29 cellular contexts compared by ENCODE assay signal in genomic region chr2:36700311-36700710, GRCh38. TPM values are rescaled to one million over a fixed set of nuclear protein-coding genes. Genes with fewer than 3 reads are reported as not detected.
"Had no signal": no experiment of that assay in that cellular context is flagged by ENCODE, and none has a peak within 500 bp of the region (broad histone marks: within the 10 kb centered on the region; RNA-seq: fewer than 3 reads in every experiment).

No MANE protein-coding gene starts in this region.

- H3K36me3 ChIP-seq: ascending aorta, breast epithelium, cardiac muscle cell, colonic mucosa had no signal

- H3K4me3 ChIP-seq: ascending aorta, breast epithelium, cardiac muscle cell, colonic mucosa had no signal

- H3K27me3 ChIP-seq: ascending aorta, breast epithelium, cardiac muscle cell, colonic mucosa had no signal

- H3K27ac ChIP-seq: ascending aorta, colonic mucosa had no signal

- DNase-seq: activated CD4-positive, alpha-beta memory T cell treated with anti-CD3 and anti-CD28 coated beads for 36 hours; activated CD4-positive, alpha-beta T cell treated with anti-CD3 and anti-CD28 coated beads for 36 hours; activated CD4-positive, alpha-beta T cell treated with anti-CD3 and anti-CD28 coated beads, Interleukin-2, amount 10 ng/mL, durations not matched to agents 24 days and 14 days; activated CD4-positive, CD25-positive, alpha-beta regulatory T cell; activated CD4-positive, CD25-positive, alpha-beta regulatory T cell treated with anti-CD3 and anti-CD28 coated beads, Interleukin-2, amount 50 U/mL, for 72 hours; activated CD8-positive, alpha-beta memory T cell treated with anti-CD3 and anti-CD28 coated beads, Interleukin-2, amount 10 ng/mL, durations not matched to agents 7 days and 5 days; activated CD8-positive, alpha-beta memory T cell treated with anti-CD3 and anti-CD28 coated beads, Interleukin-2, amount 50 U/mL, for 4 hours; activated CD8-positive, alpha-beta T cell treated with anti-CD3 and anti-CD28 coated beads, Interleukin-2, amount 10 ng/mL, durations not matched to agents 7 days and 5 days; activated effector memory CD4-positive, alpha-beta T cell treated with anti-CD3 and anti-CD28 coated beads, Interleukin-2, amount 50 U/mL, for 16 hours; activated naive CD4-positive, alpha-beta T cell; activated naive CD4-positive, alpha-beta T cell treated with anti-CD3 and anti-CD28 coated beads, Interleukin-2, amount 10 ng/mL, durations not matched to agents 7 days and 5 days; activated naive CD8-positive, alpha-beta T cell treated with anti-CD3 and anti-CD28 coated beads, Interleukin-2, amount 10 ng/mL, durations not matched to agents 7 days and 5 days; activated T-cell treated with anti-CD3 and anti-CD28 coated beads, Interleukin-2, amount 50 U/mL, for 1 hour; activated T-cell treated with anti-CD3 and anti-CD28 coated beads, Interleukin-2, amount 50 U/mL, for 48 hours; central memory CD4-positive, alpha-beta T cell; cerebellar nuclear complex; colonic mucosa; effector CD8-positive, alpha-beta T cell; foreskin fibroblast; head of caudate nucleus; T-helper 2 cell had no signal

- ATAC-seq: activated CD4-positive, alpha-beta T cell treated with anti-CD3 and anti-CD28 coated beads for 36 hours; activated CD8-positive, alpha-beta memory T cell treated with anti-CD3 and anti-CD28 coated beads, Interleukin-2, amount 10 ng/mL, durations not matched to agents 7 days and 5 days; activated CD8-positive, alpha-beta T cell treated with anti-CD3 and anti-CD28 coated beads, Interleukin-2, amount 10 ng/mL, durations not matched to agents 7 days and 5 days; activated naive CD4-positive, alpha-beta T cell treated with anti-CD3 and anti-CD28 coated beads, Interleukin-2, amount 50 U/mL, for 72 hours had no signal

- H3K4me1 ChIP-seq: breast epithelium, colonic mucosa had no signal

- H3K9me3 ChIP-seq: ascending aorta, breast epithelium, colonic mucosa had no signal

RNA-seq across cellular contexts. Expression of gene VIT, which starts 3.8 kb away (rescaled TPM):
- total RNA-seq: activated CD4-positive, alpha-beta memory T cell treated with anti-CD3 and anti-CD28 coated beads for 36 hours; activated CD4-positive, alpha-beta T cell treated with anti-CD3 and anti-CD28 coated beads for 36 hours; activated CD4-positive, alpha-beta T cell treated with anti-CD3 and anti-CD28 coated beads, Interleukin-2, amount 10 ng/mL, durations not matched to agents 24 days and 14 days; activated CD8-positive, alpha-beta memory T cell treated with anti-CD3 and anti-CD28 coated beads for 36 hours; activated CD8-positive, alpha-beta memory T cell treated with anti-CD3 and anti-CD28 coated beads, Interleukin-2, amount 10 ng/mL, durations not matched to agents 7 days and 5 days; activated CD8-positive, alpha-beta T cell treated with anti-CD3 and anti-CD28 coated beads, Interleukin-2, amount 10 ng/mL, durations not matched to agents 7 days and 5 days; activated naive CD4-positive, alpha-beta T cell treated with anti-CD3 and anti-CD28 coated beads, Interleukin-2, amount 50 U/mL, for 72 hours; activated naive CD8-positive, alpha-beta T cell treated with anti-CD3 and anti-CD28 coated beads, Interleukin-2, amount 10 ng/mL, durations not matched to agents 7 days and 5 days; activated T-helper 1 cell treated with anti-CD3 and anti-CD28 coated beads, Interleukin-12 subunit alpha, Interleukin-12 subunit beta, Interleukin-2, Interleukin-4 antibody, amounts not matched to agents 30 ng/mL and 10 ng/mL and 1 ng/mL, durations not matched to agents 14 hours and 24 hours and 36 hours; activated T-helper 2 cell treated with anti-CD3 and anti-CD28 coated beads, Interferon-gamma antibody, Interleukin-2, Interleukin-4, amounts not matched to agents 10 μg/mL and 5 μg/mL and 100 μg/mL, durations not matched to agents 14 hours and 24 hours and 36 hours; cardiac muscle cell; T-helper 1 cell treated with Interleukin-12 subunit alpha and Interleukin-12 subunit beta and Interleukin-4 antibody, amounts not matched to agents 30 ng/mL and 1 ng/mL, for 36 hours had no signal
- polyA plus RNA-seq: cardiac muscle cell had no signal
